ENCODE assay signal across 6 cellular contexts in the genomic region with DNA sequence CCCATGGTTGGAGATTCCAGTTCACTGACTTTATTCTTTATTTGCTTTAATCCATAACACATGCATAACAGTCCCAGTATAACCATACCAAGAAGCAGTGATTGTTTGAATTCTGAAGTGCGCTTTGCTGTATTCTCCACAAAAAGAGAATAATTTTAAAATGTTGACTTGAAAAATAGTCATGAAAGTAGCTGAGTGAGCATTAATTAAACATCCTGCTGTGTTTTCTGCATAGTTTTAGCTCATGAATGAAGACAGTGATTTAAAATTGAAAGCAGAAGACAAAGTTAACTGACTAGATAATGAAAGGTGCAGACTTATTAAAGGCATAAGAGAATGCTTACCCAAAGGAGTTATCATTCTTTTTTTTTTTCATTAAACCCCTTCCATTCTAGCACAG.
"Had no signal": no experiment of that assay in that cellular context is flagged by ENCODE, and none has a peak within 500 bp of the region (broad histone marks: within the 10 kb centered on the region; RNA-seq: fewer than 3 reads in every experiment).

No MANE protein-coding gene starts in this region.

- DNase-seq: IMR-90, KBM-7, KG1 had no signal

- H3K9ac ChIP-seq: KMS-11 had no signal

- H3K27ac ChIP-seq: HL-60, KMS-11 had no signal

- H3K4me2 ChIP-seq: KMS-11 had no signal

- FAIRE-seq: HTR-8/SVneo had no signal
